1 cellular context compared by ENCODE assay signal in the genomic region with DNA sequence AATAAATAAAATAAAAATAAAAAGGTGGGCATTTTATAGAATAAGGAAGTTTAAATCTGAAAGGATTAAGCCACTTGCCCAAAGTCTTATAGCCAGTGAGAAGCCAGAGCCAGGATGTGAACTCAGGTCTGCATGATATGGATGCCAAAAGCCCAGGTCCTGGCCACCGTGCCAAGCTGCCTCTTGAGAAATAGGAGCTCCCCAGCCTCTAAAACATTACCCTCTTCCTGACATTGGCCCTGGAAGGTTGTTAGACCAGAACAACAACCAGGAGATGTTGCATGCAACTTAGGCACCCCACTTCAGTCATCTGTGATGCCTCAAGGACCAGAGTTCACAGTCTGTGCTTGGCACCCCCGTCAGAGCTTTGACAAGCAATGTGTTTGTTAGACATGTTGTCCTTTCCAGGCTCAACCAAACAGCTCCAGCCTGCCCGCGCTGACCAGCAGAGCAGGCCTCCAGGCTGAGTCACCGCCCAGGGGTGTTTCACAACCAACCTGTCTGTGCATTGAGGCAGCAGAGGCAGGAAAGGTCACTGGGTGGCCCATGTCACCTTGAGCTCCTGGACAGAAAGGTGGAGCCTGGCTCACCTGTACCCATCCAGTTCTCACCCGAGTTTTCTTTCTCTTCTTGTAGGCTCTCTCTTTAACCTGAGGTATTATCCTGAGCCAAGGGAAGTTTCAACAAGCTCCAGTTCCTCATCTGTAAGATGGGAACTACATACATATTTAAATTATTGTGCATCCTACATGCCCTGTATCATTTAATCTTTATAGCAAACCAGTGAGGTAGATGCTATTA.
TF ChIP-seq lines count a peak whose summit lies in the region.

No MANE protein-coding gene starts in this region.

TF ChIP-seq in K562, 482 proteins besides CTCF, POLR2A, EP300 and RAD21 (continued from another document):
- TF ChIP-seq, protein P1, sequence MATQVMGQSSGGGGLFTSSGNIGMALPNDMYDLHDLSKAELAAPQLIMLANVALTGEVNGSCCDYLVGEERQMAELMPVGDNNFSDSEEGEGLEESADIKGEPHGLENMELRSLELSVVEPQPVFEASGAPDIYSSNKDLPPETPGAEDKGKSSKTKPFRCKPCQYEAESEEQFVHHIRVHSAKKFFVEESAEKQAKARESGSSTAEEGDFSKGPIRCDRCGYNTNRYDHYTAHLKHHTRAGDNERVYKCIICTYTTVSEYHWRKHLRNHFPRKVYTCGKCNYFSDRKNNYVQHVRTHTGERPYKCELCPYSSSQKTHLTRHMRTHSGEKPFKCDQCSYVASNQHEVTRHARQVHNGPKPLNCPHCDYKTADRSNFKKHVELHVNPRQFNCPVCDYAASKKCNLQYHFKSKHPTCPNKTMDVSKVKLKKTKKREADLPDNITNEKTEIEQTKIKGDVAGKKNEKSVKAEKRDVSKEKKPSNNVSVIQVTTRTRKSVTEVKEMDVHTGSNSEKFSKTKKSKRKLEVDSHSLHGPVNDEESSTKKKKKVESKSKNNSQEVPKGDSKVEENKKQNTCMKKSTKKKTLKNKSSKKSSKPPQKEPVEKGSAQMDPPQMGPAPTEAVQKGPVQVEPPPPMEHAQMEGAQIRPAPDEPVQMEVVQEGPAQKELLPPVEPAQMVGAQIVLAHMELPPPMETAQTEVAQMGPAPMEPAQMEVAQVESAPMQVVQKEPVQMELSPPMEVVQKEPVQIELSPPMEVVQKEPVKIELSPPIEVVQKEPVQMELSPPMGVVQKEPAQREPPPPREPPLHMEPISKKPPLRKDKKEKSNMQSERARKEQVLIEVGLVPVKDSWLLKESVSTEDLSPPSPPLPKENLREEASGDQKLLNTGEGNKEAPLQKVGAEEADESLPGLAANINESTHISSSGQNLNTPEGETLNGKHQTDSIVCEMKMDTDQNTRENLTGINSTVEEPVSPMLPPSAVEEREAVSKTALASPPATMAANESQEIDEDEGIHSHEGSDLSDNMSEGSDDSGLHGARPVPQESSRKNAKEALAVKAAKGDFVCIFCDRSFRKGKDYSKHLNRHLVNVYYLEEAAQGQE (CRISPR knock-in tag; IDR thresholded peaks at IDR 0.05; ENCODE audit: low read depth) = 0 out of 2 replicates have a peak, but pooled peaks have one; percentile 30
- no peak for TF ChIP-seq ZBTB1 (CRISPR knock-in tag; IDR thresholded peaks at IDR 0.05; ENCODE audit: borderline replicate concordance, low read depth)
- TF ChIP-seq JUN (IDR thresholded peaks at IDR 0.05; ENCODE audit: borderline replicate concordance, low read depth, low read length) = peak; percentile 82
- TF ChIP-seq JUN (CRISPR knock-in tag; IDR thresholded peaks at IDR 0.05; ENCODE audit: borderline replicate concordance) = 0 out of 2 replicates have a peak, but pooled peaks have one; percentile 62
- TF ChIP-seq, protein P2, sequence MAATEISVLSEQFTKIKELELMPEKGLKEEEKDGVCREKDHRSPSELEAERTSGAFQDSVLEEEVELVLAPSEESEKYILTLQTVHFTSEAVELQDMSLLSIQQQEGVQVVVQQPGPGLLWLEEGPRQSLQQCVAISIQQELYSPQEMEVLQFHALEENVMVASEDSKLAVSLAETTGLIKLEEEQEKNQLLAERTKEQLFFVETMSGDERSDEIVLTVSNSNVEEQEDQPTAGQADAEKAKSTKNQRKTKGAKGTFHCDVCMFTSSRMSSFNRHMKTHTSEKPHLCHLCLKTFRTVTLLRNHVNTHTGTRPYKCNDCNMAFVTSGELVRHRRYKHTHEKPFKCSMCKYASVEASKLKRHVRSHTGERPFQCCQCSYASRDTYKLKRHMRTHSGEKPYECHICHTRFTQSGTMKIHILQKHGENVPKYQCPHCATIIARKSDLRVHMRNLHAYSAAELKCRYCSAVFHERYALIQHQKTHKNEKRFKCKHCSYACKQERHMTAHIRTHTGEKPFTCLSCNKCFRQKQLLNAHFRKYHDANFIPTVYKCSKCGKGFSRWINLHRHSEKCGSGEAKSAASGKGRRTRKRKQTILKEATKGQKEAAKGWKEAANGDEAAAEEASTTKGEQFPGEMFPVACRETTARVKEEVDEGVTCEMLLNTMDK (IDR thresholded peaks at IDR 0.05; ENCODE audit: borderline replicate concordance, insufficient read depth, low read depth, low read length, poor library complexity, severe bottlenecking) = no peak
- TF ChIP-seq GABPB1 (CRISPR knock-in tag; IDR thresholded peaks at IDR 0.05) = 0 out of 2 replicates have a peak, but pooled peaks have one; percentile 8
- TF ChIP-seq ARID1B (IDR thresholded peaks at IDR 0.05) = peak; percentile 60; the same call in 1 of the 2 replicates
- TF ChIP-seq, protein P3, sequence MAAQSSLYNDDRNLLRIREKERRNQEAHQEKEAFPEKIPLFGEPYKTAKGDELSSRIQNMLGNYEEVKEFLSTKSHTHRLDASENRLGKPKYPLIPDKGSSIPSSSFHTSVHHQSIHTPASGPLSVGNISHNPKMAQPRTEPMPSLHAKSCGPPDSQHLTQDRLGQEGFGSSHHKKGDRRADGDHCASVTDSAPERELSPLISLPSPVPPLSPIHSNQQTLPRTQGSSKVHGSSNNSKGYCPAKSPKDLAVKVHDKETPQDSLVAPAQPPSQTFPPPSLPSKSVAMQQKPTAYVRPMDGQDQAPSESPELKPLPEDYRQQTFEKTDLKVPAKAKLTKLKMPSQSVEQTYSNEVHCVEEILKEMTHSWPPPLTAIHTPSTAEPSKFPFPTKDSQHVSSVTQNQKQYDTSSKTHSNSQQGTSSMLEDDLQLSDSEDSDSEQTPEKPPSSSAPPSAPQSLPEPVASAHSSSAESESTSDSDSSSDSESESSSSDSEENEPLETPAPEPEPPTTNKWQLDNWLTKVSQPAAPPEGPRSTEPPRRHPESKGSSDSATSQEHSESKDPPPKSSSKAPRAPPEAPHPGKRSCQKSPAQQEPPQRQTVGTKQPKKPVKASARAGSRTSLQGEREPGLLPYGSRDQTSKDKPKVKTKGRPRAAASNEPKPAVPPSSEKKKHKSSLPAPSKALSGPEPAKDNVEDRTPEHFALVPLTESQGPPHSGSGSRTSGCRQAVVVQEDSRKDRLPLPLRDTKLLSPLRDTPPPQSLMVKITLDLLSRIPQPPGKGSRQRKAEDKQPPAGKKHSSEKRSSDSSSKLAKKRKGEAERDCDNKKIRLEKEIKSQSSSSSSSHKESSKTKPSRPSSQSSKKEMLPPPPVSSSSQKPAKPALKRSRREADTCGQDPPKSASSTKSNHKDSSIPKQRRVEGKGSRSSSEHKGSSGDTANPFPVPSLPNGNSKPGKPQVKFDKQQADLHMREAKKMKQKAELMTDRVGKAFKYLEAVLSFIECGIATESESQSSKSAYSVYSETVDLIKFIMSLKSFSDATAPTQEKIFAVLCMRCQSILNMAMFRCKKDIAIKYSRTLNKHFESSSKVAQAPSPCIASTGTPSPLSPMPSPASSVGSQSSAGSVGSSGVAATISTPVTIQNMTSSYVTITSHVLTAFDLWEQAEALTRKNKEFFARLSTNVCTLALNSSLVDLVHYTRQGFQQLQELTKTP (IDR thresholded peaks at IDR 0.05; ENCODE audit: low read depth in 1 of 2, partially characterized antibody in 2 of 2) = peak in 1 of 2 experiments; percentile 47
- no peak for TF ChIP-seq NONO (IDR thresholded peaks at IDR 0.05; ENCODE audit: low read depth in 2 of 2, low read length in 1 of 2)
- 0 out of 2 replicates have a peak, but pooled peaks have one; percentile 36 for TF ChIP-seq DMBX1 (CRISPR knock-in tag; IDR thresholded peaks at IDR 0.05; ENCODE audit: borderline replicate concordance)
- peak; percentile 34 for TF ChIP-seq CTBP1 (IDR thresholded peaks at IDR 0.05; ENCODE audit: borderline replicate concordance)
- TF ChIP-seq SRSF7 (optimal IDR thresholded peaks at IDR 0.05; ENCODE audit: low read depth, low read length) = no peak
- peak; percentile 68 for TF ChIP-seq DPF2 (IDR thresholded peaks at IDR 0.05)
- TF ChIP-seq ZSCAN29 (IDR thresholded peaks at IDR 0.05) = no peak
- TF ChIP-seq NFE2 (IDR thresholded peaks at IDR 0.05; ENCODE audit: low read depth) = peak; percentile 65
- 0 out of 4 replicates have a peak, but pooled peaks of 1 of the 2 experiments have one; percentile 32 for TF ChIP-seq TEAD1 (CRISPR knock-in tag; IDR thresholded peaks at IDR 0.05)
- TF ChIP-seq ZFX (CRISPR knock-in tag; IDR thresholded peaks at IDR 0.05) = peak; percentile 46; the same call in 1 of the 2 replicates
- TF ChIP-seq POLR2AphosphoS5 (IDR thresholded peaks at IDR 0.05; ENCODE audit: control insufficient read depth, insufficient read depth, low read depth, low read length) = no peak
- TF ChIP-seq CEBPB (tag; IDR thresholded peaks at IDR 0.05) = peak; percentile 99
- 0 out of 2 replicates have a peak, but pooled peaks have one; percentile 23 for TF ChIP-seq ZNF75A (CRISPR knock-in tag; IDR thresholded peaks at IDR 0.05)
- no peak for TF ChIP-seq SMARCA5 (IDR thresholded peaks at IDR 0.05)
- peak; percentile 43 for TF ChIP-seq FOS (IDR thresholded peaks at IDR 0.05; ENCODE audit: extremely low read depth, insufficient read length)
- no peak for TF ChIP-seq HMGN3 (IDR thresholded peaks at IDR 0.05; ENCODE audit: borderline replicate concordance, extremely low read depth, insufficient read length, low read depth, low read length)
- TF ChIP-seq FOXA3 (CRISPR knock-in tag; conservative IDR thresholded peaks at IDR 0.05 in 1 of 2, IDR thresholded peaks at IDR 0.05 in 1 of 2) = 0 out of 4 replicates have a peak, but pooled peaks of 1 of the 2 experiments have one; percentile 33
- TF ChIP-seq ELF1 (tag; IDR thresholded peaks at IDR 0.05) = no peak
- TF ChIP-seq ZNF124 (CRISPR knock-in tag; IDR thresholded peaks at IDR 0.05) = no peak
- no peak for TF ChIP-seq CHCHD3 (CRISPR knock-in tag; IDR thresholded peaks at IDR 0.05)
- peak; percentile 26; the same call in 1 of the 2 replicates for TF ChIP-seq L3MBTL2 (IDR thresholded peaks at IDR 0.05)
- TF ChIP-seq, protein P4, sequence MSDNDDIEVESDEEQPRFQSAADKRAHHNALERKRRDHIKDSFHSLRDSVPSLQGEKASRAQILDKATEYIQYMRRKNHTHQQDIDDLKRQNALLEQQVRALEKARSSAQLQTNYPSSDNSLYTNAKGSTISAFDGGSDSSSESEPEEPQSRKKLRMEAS (CRISPR knock-in tag; IDR thresholded peaks at IDR 0.05) = 0 out of 2 replicates have a peak, but pooled peaks have one; percentile 18
- no peak for TF ChIP-seq EGR1 (conservative IDR thresholded peaks at IDR 0.05)
- TF ChIP-seq, protein P5, sequence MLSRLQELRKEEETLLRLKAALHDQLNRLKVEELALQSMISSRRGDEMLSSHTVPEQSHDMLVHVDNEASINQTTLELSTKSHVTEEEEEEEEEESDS (CRISPR knock-in tag; IDR thresholded peaks at IDR 0.05) = no peak
- TF ChIP-seq MIER1 (IDR thresholded peaks at IDR 0.05; ENCODE audit: low read depth) = no peak
- no peak for TF ChIP-seq ETV6 (IDR thresholded peaks at IDR 0.05; ENCODE audit: borderline replicate concordance in 1 of 2, low read depth in 2 of 2, low read length in 1 of 2)
- TF ChIP-seq ETV6 (CRISPR knock-in tag; IDR thresholded peaks at IDR 0.05; ENCODE audit: borderline replicate concordance) = no peak
- TF ChIP-seq FOXJ2 (tag; IDR thresholded peaks at IDR 0.05) = no peak
- no peak for TF ChIP-seq KLF13 (tag; IDR thresholded peaks at IDR 0.05; ENCODE audit: borderline replicate concordance, low read depth)
- no peak for TF ChIP-seq RFX5 (IDR thresholded peaks at IDR 0.05; ENCODE audit: low read depth, low read length)
- TF ChIP-seq NCOR1 (IDR thresholded peaks at IDR 0.05) = no peak
- TF ChIP-seq SIX5 (IDR thresholded peaks at IDR 0.05; ENCODE audit: borderline replicate concordance in 1 of 2, insufficient read depth in 1 of 2, low read depth in 1 of 2, low read length in 2 of 2) = no peak
- no peak for TF ChIP-seq TAL1 (IDR thresholded peaks at IDR 0.05)
- TF ChIP-seq, protein P6, sequence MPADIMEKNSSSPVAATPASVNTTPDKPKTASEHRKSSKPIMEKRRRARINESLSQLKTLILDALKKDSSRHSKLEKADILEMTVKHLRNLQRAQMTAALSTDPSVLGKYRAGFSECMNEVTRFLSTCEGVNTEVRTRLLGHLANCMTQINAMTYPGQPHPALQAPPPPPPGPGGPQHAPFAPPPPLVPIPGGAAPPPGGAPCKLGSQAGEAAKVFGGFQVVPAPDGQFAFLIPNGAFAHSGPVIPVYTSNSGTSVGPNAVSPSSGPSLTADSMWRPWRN (IDR thresholded peaks at IDR 0.05; ENCODE audit: low read depth) = no peak
- no peak for TF ChIP-seq CBX1 (IDR thresholded peaks at IDR 0.05; ENCODE audit: low read depth)
- no peak for TF ChIP-seq ZNF408 (CRISPR knock-in tag; IDR thresholded peaks at IDR 0.05; ENCODE audit: low read depth)
